Comparison of ENCODE assay signal across 18 cellular contexts in the genomic region with DNA sequence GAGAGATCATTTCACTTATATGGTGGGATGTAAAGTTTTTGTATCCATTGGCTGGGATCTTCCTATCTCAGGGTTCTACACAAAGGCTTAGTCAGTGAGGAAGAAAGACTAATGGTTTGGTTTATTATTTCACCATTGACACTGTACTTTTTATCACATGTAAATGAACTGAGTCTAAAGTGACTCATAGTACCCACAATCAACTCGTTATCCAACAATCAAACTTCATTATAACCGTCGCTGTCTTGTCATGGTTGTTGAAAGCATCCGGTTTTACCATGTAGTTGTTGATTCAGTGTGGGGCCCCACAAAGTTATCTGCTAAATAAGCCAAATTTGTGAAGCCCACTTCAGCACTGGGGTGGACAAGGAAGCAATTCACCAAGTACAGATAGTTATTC. TPM values are rescaled to one million over a fixed set of nuclear protein-coding genes. Genes with fewer than 3 reads are reported as not detected.
DNase-seq lines count a peak whose midpoint lies in the region; ATAC-seq and TF ChIP-seq lines count a peak whose summit lies in the region.
"Had no signal": no experiment of that assay in that cellular context is flagged by ENCODE, and none has a peak within 500 bp of the region (broad histone marks: within the 10 kb centered on the region; RNA-seq: fewer than 3 reads in every experiment).

No MANE protein-coding gene starts in this region.

- no peaks in the 10 kb centered on the region for H3K9me3 ChIP-seq in mesenchymal stem cell (ENCODE audit: control insufficient read depth, low read length)
- H3K9me3 ChIP-seq: neutrophil, uterus had no signal

- no peaks in the 10 kb centered on the region for H3K36me3 Mint-ChIP-seq in activated T-helper 17 cell treated with anti-CD3 and anti-CD28 coated beads, Interleukin-2, amount 50 U/mL, for 72 hours (ENCODE audit: low read depth)

- H3K27ac ChIP-seq in mesenchymal stem cell (ENCODE audit: low read length, poor library complexity, severe bottlenecking), result no peak overlapping the region
- H3K27ac ChIP-seq: BLaER1, neutrophil, RWPE1, uterus, WERI-Rb-1 had no signal

- H2BK5ac ChIP-seq in mesenchymal stem cell (ENCODE audit: low read depth, low read length, poor library complexity, severe bottlenecking), result no peak overlapping the region

- no peak overlapping the region for H3K27ac Mint-ChIP-seq in activated T-helper 17 cell treated with anti-CD3 and anti-CD28 coated beads, Interleukin-2, amount 50 U/mL, for 72 hours

- H2BK15ac ChIP-seq in mesenchymal stem cell (ENCODE audit: low read depth, poor library complexity, severe bottlenecking), result no peak overlapping the region

- no peaks in the 10 kb centered on the region for H3K27me3 ChIP-seq in mesenchymal stem cell (ENCODE audit: control insufficient read depth in 1 of 2, insufficient read depth in 1 of 2, low read length in 2 of 2)
- H3K27me3 ChIP-seq: BLaER1, neutrophil, uterus had no signal

- H3K4me3 ChIP-seq in choroid plexus epithelial cell (ENCODE audit: low read depth, low read length) (no peak overlapping the region), mesenchymal stem cell (ENCODE audit: insufficient read depth in 1 of 2, low read depth in 1 of 2, low read length in 2 of 2) (no peak overlapping the region)
- H3K4me3 ChIP-seq: BLaER1, uterus had no signal

- H3K4ac ChIP-seq in mesenchymal stem cell (ENCODE audit: low read depth in 1 of 2, low read length in 2 of 2), result no peak overlapping the region

- peak overlapping the region in 1 of 2 experiments; percentile 11 for H2BK12ac ChIP-seq in mesenchymal stem cell (ENCODE audit: low read length in 2 of 2)

- H3K9ac ChIP-seq in mesenchymal stem cell (ENCODE audit: low read length), result no peak overlapping the region
- H3K9ac ChIP-seq: BLaER1 had no signal

- peaks cover 2% of the 10 kb centered on the region for H3K4me1 ChIP-seq in mesenchymal stem cell (ENCODE audit: control insufficient read depth, insufficient read depth, low read depth, low read length)
- H3K4me1 ChIP-seq: BLaER1, uterus had no signal

- peaks cover 5% of the 10 kb centered on the region for H3K9me3 Mint-ChIP-seq in activated T-helper 17 cell treated with anti-CD3 and anti-CD28 coated beads, Interleukin-2, amount 50 U/mL, for 72 hours

- H3K18ac ChIP-seq in mesenchymal stem cell (ENCODE audit: low read depth in 1 of 2, low read length in 2 of 2), result no peak overlapping the region

- no peak overlapping the region for H2BK120ac ChIP-seq in mesenchymal stem cell (ENCODE audit: low read depth, low read length)

- no peak overlapping the region for H2AK5ac ChIP-seq in mesenchymal stem cell (ENCODE audit: low read length, severe bottlenecking)

- no peak overlapping the region for H3K4me2 ChIP-seq in mesenchymal stem cell (ENCODE audit: low read length, poor library complexity, severe bottlenecking)
- H3K4me2 ChIP-seq: BLaER1 had no signal

- no peak overlapping the region for H3K4me3 Mint-ChIP-seq in activated T-helper 17 cell treated with anti-CD3 and anti-CD28 coated beads, Interleukin-2, amount 50 U/mL, for 72 hours

- no peak overlapping the region for H3K23ac ChIP-seq in mesenchymal stem cell (ENCODE audit: low read length in 2 of 2)

- no peak overlapping the region for H3K14ac ChIP-seq in mesenchymal stem cell (ENCODE audit: low read length in 2 of 2)

- H3K79me1 ChIP-seq in mesenchymal stem cell (replicated peaks; ENCODE audit: low read length, poor library complexity, severe bottlenecking), result peaks cover 28% of the 10 kb centered on the region

- no peaks in the 10 kb centered on the region for H3K4me1 Mint-ChIP-seq in activated T-helper 17 cell treated with anti-CD3 and anti-CD28 coated beads, Interleukin-2, amount 50 U/mL, for 72 hours

- WGBS in mesenchymal stem cell, result 28% methylated on average over 4 of the region's 4 CpGs

- no peak for TF ChIP-seq CTCF in choroid plexus epithelial cell (conservative IDR thresholded peaks at IDR 0.05; ENCODE audit: low read depth, low read length)

- no peaks in the 10 kb centered on the region for H3K36me3 ChIP-seq in mesenchymal stem cell (ENCODE audit: control insufficient read depth in 1 of 2, insufficient read depth in 2 of 2, low read depth in 1 of 2, low read length in 2 of 2)
- H3K36me3 ChIP-seq: BLaER1, neutrophil, uterus, WERI-Rb-1 had no signal

- ATAC-seq in activated T-helper 17 cell treated with anti-CD3 and anti-CD28 coated beads, Interleukin-2, amount 50 U/mL, for 72 hours (replicated peaks), result no peak

- no peak overlapping the region for H4K8ac ChIP-seq in mesenchymal stem cell (ENCODE audit: low read length)

- peaks cover 19% of the 10 kb centered on the region for H3K27me3 Mint-ChIP-seq in activated T-helper 17 cell treated with anti-CD3 and anti-CD28 coated beads, Interleukin-2, amount 50 U/mL, for 72 hours

- no peak overlapping the region for H2AFZ ChIP-seq in mesenchymal stem cell (ENCODE audit: low read depth, low read length)

- H4K91ac ChIP-seq in mesenchymal stem cell (ENCODE audit: low read length), result no peak overlapping the region

- DNase-seq in NCI-H146 (lab: John Stamatoyannopoulos, UW), result peak; percentile 18
- DNase-seq in NCI-H146 treated with DMSO at 0.1 percent for 48 hours (lab: John Stamatoyannopoulos, UW; ENCODE audit: unreplicated experiment), result no peak
- DNase-seq in NCI-H774 (lab: John Stamatoyannopoulos, UW), result peak; percentile 21
- peak; percentile 13 for DNase-seq in choroid plexus epithelial cell (ENCODE audit: low read depth)
- DNase-seq in mesenchymal stem cell, result peak; percentile 72
- DNase-seq in 8988T, result no peak
- DNase-seq in NCI-H128 (lab: John Stamatoyannopoulos, UW; ENCODE audit: unreplicated experiment), result no peak
- DNase-seq: activated CD4-positive, alpha-beta T cell treated with anti-CD3 and anti-CD28 coated beads, Interleukin-2, amount 50 U/mL, for 48 hours; NCI-H1694 treated with DMSO at 0.1 percent for 48 hours; NK-92 treated with Interleukin-12 subunit alpha and Interleukin-12 subunit beta, amount 100 ng/mL, for 24 hours; stimulated activated CD4-positive, alpha-beta T cell treated with anti-CD3 and anti-CD28 coated beads, Interleukin-12 subunit alpha, Interleukin-12 subunit beta, amount 100 ng/mL, for 4 hours; stimulated activated CD8-positive, alpha-beta memory T cell treated with anti-CD3 and anti-CD28 coated beads, Interleukin-4, amount 100 ng/mL, for 48 hours; uterus; WERI-Rb-1 had no signal

RNA-seq across cellular contexts. Expression of gene MTRF1L, which starts 55.8 kb away (rescaled TPM):
- polyA plus RNA-seq in mesenchymal stem cell (2013, experiment 1 of 2), result 24.7 TPM
- polyA plus RNA-seq in mesenchymal stem cell (2013, experiment 2 of 2), result 25.1 TPM
- total RNA-seq in activated T-helper 17 cell treated with anti-CD3 and anti-CD28 coated beads, Interleukin-2, amount 50 U/mL, for 72 hours, result 10 to 100 TPM; 15.4 to 22.4 TPM

Comparison
In these comparisons a context has a peak if more than half of its experiments do, and no peak if none do; other contexts are left out.
1. DNase-seq: peak in NCI-H146 (single experiment), NCI-H774 (single experiment), choroid plexus epithelial cell (single experiment) and mesenchymal stem cell (single experiment); none in NCI-H146 treated with DMSO at 0.1 percent for 48 hours (single experiment), 8988T (single experiment) and NCI-H128 (single experiment).